Comparison of ENCODE assay signal across 28 cellular contexts in genomic region chr11:115739121-115739520, GRCh38.
DNase-seq lines count a peak whose midpoint lies in the region; ATAC-seq and TF ChIP-seq lines count a peak whose summit lies in the region.
"Had no signal": no experiment of that assay in that cellular context is flagged by ENCODE, and none has a peak within 500 bp of the region (broad histone marks: within the 10 kb centered on the region; RNA-seq: fewer than 3 reads in every experiment).

No MANE protein-coding gene starts in this region.

- peaks cover 5% of the 10 kb centered on the region for H3K9me3 Mint-ChIP-seq in neural progenitor cell

- H3K9me2 ChIP-seq in Karpas-422 (replicated peaks; ENCODE audit: insufficient read depth, low read length), result no peaks in the 10 kb centered on the region

- WGBS in mammary epithelial cell (ENCODE audit: low coverage, missing lambda C conversion rate), result 85% methylated on average over 5 of the region's 6 CpGs

- no TSS peak for BruUV-seq in mammary epithelial cell (replicated peaks; lab: Mats Ljungman, UMichigan)

- in situ Hi-C loops in mammary epithelial cell (cut with MboI; ENCODE audit: low sequenced_read_pairs in 2 of 2), result no loop called here

- no peaks in the 10 kb centered on the region for H3K9me3 ChIP-seq in mammary epithelial cell (replicated peaks; ENCODE audit: insufficient read depth, low read length)
- H3K9me3 ChIP-seq in breast epithelium, result no peaks in the 10 kb centered on the region
- H3K9me3 ChIP-seq in neural progenitor cell (ENCODE audit: low read depth), result no peaks in the 10 kb centered on the region
- no peaks in the 10 kb centered on the region for H3K9me3 ChIP-seq in Karpas-422 (ENCODE audit: low read length)
- H3K9me3 ChIP-seq: BE2C, Peyer's patch had no signal

- H3K4me1 Mint-ChIP-seq in neural progenitor cell, result peaks cover 26% of the 10 kb centered on the region
- H3K4me1 Mint-ChIP-seq: CD14-positive monocyte; CD8-positive, alpha-beta memory T cell had no signal

- TF ChIP-seq CTCF in mammary epithelial cell (conservative IDR thresholded peaks at IDR 0.05 in 1 of 2, IDR thresholded peaks at IDR 0.05 in 1 of 2; ENCODE audit: extremely low read depth in 1 of 2, insufficient read depth in 1 of 2, low read depth in 1 of 2, low read length in 2 of 2), result no peak
- no peak for TF ChIP-seq CTCF in breast epithelium (IDR thresholded peaks at IDR 0.05)
- no peak for TF ChIP-seq CTCF in neural progenitor cell (IDR thresholded peaks at IDR 0.05)

- CTCF ChIA-PET in mammary epithelial cell (lab: Charles Lee; ENCODE audit: low non-redundant PET), result no interaction called here

- H3K36me3 Mint-ChIP-seq in neural progenitor cell, result no peaks in the 10 kb centered on the region
- H3K36me3 Mint-ChIP-seq: CD14-positive monocyte; CD8-positive, alpha-beta memory T cell had no signal

- H2AFZ ChIP-seq in mammary epithelial cell (ENCODE audit: low read depth, low read length), result peak overlapping the region; percentile 45
- H2AFZ ChIP-seq in neural progenitor cell (replicated peaks), result no peak overlapping the region
- no peak overlapping the region for H2AFZ ChIP-seq in Karpas-422 (ENCODE audit: low read length)

- H3K4me1 ChIP-seq in mammary epithelial cell (ENCODE audit: insufficient read depth, low read length) (peaks cover 28% of the 10 kb centered on the region), breast epithelium (no peaks in the 10 kb centered on the region), neural progenitor cell (peaks cover 17% of the 10 kb centered on the region), Karpas-422 (ENCODE audit: low read length) (no peaks in the 10 kb centered on the region)
- H3K4me1 ChIP-seq: Peyer's patch had no signal

- H4K20me1 ChIP-seq in mammary epithelial cell (ENCODE audit: insufficient read depth, low read length), result no peaks in the 10 kb centered on the region
- no peaks in the 10 kb centered on the region for H4K20me1 ChIP-seq in neural progenitor cell (ENCODE audit: low read depth)
- H4K20me1 ChIP-seq in Karpas-422 (ENCODE audit: insufficient read depth, low read depth, low read length), result no peaks in the 10 kb centered on the region

- H3K9ac ChIP-seq in mammary epithelial cell (ENCODE audit: insufficient read depth, low read length), result no peak overlapping the region
- H3K9ac ChIP-seq in neural progenitor cell, result no peak overlapping the region
- H3K9ac ChIP-seq in Karpas-422 (ENCODE audit: low read length), result no peak overlapping the region

- H3K4me3 ChIP-seq in mammary epithelial cell (replicated peaks in 1 of 3; ENCODE audit: insufficient read depth in 1 of 3, low read depth in 2 of 3, low read length in 3 of 3), result no peak overlapping the region
- no peak overlapping the region for H3K4me3 ChIP-seq in breast epithelium
- no peak overlapping the region for H3K4me3 ChIP-seq in neural progenitor cell
- H3K4me3 ChIP-seq in Karpas-422 (ENCODE audit: low read length), result no peak overlapping the region
- H3K4me3 ChIP-seq: GM12878, Peyer's patch had no signal

- TF ChIP-seq POLR2A in breast epithelium (IDR thresholded peaks at IDR 0.05), result no peak

- ATAC-seq in GM21717 (IDR thresholded peaks at IDR 0.05; ENCODE audit: unreplicated experiment) (no peak), HG02840 (IDR thresholded peaks at IDR 0.05; ENCODE audit: low FRiP score, unreplicated experiment) (no peak)
- ATAC-seq: GM12878, HCT116 had no signal

- H3K27me3 Mint-ChIP-seq in neural progenitor cell (ENCODE audit: insufficient read depth, low read depth), result peaks cover 34% of the 10 kb centered on the region

- H3K27me3 ChIP-seq in mammary epithelial cell (ENCODE audit: insufficient read depth, low read length) (no peaks in the 10 kb centered on the region), breast epithelium (no peaks in the 10 kb centered on the region), neural progenitor cell (no peaks in the 10 kb centered on the region), Karpas-422 (ENCODE audit: low read length) (no peaks in the 10 kb centered on the region)
- H3K27me3 ChIP-seq: BE2C, Peyer's patch had no signal

- no peak overlapping the region for H3K4me3 Mint-ChIP-seq in neural progenitor cell
- H3K4me3 Mint-ChIP-seq: CD14-positive monocyte; CD8-positive, alpha-beta memory T cell had no signal

- H3K27ac ChIP-seq in mammary epithelial cell (ENCODE audit: insufficient read depth, low read depth, low read length) (no peak overlapping the region), breast epithelium (no peak overlapping the region), epithelial cell of prostate (peak overlapping the region; percentile 52), neural progenitor cell (no peak overlapping the region), caudate nucleus (ENCODE audit: low read depth, low read length) (no peak overlapping the region), Karpas-422 (ENCODE audit: low read length) (no peak overlapping the region)
- H3K27ac ChIP-seq: Peyer's patch had no signal

- H3K4me2 ChIP-seq in mammary epithelial cell (ENCODE audit: insufficient read depth, low read depth, low read length), result no peak overlapping the region
- peak overlapping the region; percentile 3 for H3K4me2 ChIP-seq in neural progenitor cell
- H3K4me2 ChIP-seq in Karpas-422 (ENCODE audit: low read depth, low read length, poor library complexity, severe bottlenecking), result no peak overlapping the region

- no peak for DNase-seq in mammary epithelial cell
- DNase-seq in breast epithelium (ENCODE audit: low spot score in 2 of 2), result no peak
- no peak for DNase-seq in epithelial cell of prostate (ENCODE audit: low read depth, low spot score)
- peak; percentile 59 for DNase-seq in neural progenitor cell (ENCODE audit: low spot score)
- DNase-seq in caudate nucleus (lab: John Stamatoyannopoulos, UW), result no peak
- no peak for DNase-seq in Karpas-422
- DNase-seq: 8988T; ACHN; BE2C; CD8-positive, alpha-beta memory T cell; DMS 273 treated with DMSO at 0.1 percent for 48 hours; EL; GDM1; Kasumi-1; NCI-H1092 treated with DMSO at 0.1 percent for 48 hours; NCI-H1436; NCI-H187; NCI-H2081 treated with DMSO at 0.1 percent for 48 hours; NCI-H446; NCI-H526; OCI-M1; Peyer's patch; SHP77 treated with DMSO at 0.1 percent for 48 hours had no signal

- H3F3A ChIP-seq in neural progenitor cell (ENCODE audit: low read depth), result no peaks in the 10 kb centered on the region

- peak overlapping the region; percentile 54 for H3K27ac Mint-ChIP-seq in neural progenitor cell

- dilution Hi-C loops in mammary epithelial cell (cut with HindIII; ENCODE audit: low sequenced_read_pairs), result no loop called here

- intact Hi-C loops in mammary epithelial cell (cut with micrococcal nuclease), result no loop called here
- intact Hi-C loops in breast epithelium (cut with DNase I; ENCODE audit: low total_unique reads), result no loop called here

- H3K79me2 ChIP-seq in mammary epithelial cell (ENCODE audit: insufficient read depth, low read length) (no peaks in the 10 kb centered on the region), neural progenitor cell (ENCODE audit: low read depth) (no peaks in the 10 kb centered on the region), Karpas-422 (ENCODE audit: low read length) (no peaks in the 10 kb centered on the region)

- H3K36me3 ChIP-seq in mammary epithelial cell (ENCODE audit: insufficient read depth, low read length), result no peaks in the 10 kb centered on the region
- H3K36me3 ChIP-seq in breast epithelium, result no peaks in the 10 kb centered on the region
- no peaks in the 10 kb centered on the region for H3K36me3 ChIP-seq in neural progenitor cell
- no peaks in the 10 kb centered on the region for H3K36me3 ChIP-seq in Karpas-422 (ENCODE audit: insufficient read depth, low read length)
- H3K36me3 ChIP-seq: BE2C, Peyer's patch had no signal
